ENCODE assay signal across 8 cellular contexts in the genomic region with DNA sequence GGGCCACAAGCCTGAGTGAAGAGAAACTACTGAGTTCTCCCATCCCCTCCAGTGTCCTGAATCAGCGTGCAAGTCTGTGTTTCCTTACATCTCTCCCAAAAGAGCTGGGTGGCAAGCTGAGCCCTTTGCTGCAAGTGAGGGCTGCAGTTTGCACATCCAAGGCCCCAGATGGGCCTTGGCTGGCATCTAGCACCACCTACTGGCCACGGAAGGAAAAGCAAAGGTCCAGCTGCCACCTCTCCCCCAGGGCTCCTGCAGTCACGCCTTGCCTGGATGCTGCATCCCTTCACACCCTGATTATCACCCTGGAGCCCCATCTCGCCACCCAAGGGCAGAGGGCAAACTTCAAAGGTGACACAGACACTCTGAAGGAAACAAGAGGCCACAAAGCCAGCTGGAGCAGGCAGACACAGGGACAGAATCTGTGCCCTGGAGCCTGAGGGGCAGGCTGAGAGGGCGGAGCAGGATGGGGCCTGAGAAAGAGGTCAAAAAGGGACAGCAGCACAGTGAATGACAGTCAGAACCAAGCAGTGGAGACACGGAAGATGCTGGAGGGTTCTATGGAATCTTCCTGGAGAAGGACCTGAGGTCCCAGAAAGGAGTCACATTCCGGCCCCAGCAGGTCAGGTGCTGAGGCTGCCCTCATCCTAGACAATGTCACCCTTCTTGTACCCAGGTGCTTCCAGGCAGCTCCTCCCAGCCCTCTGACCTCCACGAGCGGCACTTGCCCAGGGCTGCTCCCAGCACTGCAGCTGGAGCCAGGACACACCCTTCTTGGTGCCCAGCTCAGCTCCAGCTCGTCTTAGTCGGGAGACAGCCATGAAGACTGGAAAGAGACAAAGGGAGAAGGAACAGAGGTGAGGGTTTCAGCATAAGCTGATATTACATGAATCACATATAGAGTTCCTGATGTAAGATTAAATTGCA. TPM values are rescaled to one million over a fixed set of nuclear protein-coding genes. Genes with fewer than 3 reads are reported as not detected.
A peak's percentile ranks its signal among the peaks of the same experiment; 100 is the strongest.
DNase-seq lines count a peak whose midpoint lies in the region; ATAC-seq and TF ChIP-seq lines count a peak whose summit lies in the region.

No MANE protein-coding gene starts in this region.

- ATAC-seq in GM18505 (IDR thresholded peaks at IDR 0.05; ENCODE audit: unreplicated experiment) (peak; percentile 82), HG03135 (IDR thresholded peaks at IDR 0.05; ENCODE audit: unreplicated experiment) (peak; percentile 74), PC-3 (peak; percentile 61; the same call in 1 of the 2 replicates), GM21825 (IDR thresholded peaks at IDR 0.05; ENCODE audit: unreplicated experiment) (no peak)

- no peak overlapping the region for H3K4me3 ChIP-seq in PC-3 (ENCODE audit: low read length)

- no peak overlapping the region for H3K4me2 ChIP-seq in PC-3 (ENCODE audit: low read length)

- no peak overlapping the region for H3K9ac ChIP-seq in PC-3 (ENCODE audit: low read length)

- no TSS peak for BruUV-seq in PC-3 (replicated peaks; lab: Mats Ljungman, UMichigan)

- no peaks in the 10 kb centered on the region for H3K36me3 ChIP-seq in PC-3 (ENCODE audit: low read depth, low read length)

- DNase-seq in AG20443 (ENCODE audit: low spot score), result peak; percentile 94
- peak; percentile 71 for DNase-seq in PC-3
- DNase-seq in activated effector memory CD4-positive, alpha-beta T cell treated with anti-CD3 and anti-CD28 coated beads, Interleukin-2, amount 50 U/mL, for 16 hours, result peak; percentile 83
- DNase-seq in germinal center (ENCODE audit: low spot score), result peak; percentile 75
- peak; percentile 61 to 97 (median 78) for DNase-seq in posterior cingulate gyrus

- CTCF ChIA-PET in PC-3 (lab: Charles Lee), result interaction anchor here (0.6 kb wide), 1 partner anchor 1115 kb away, joined by 3 read pairs; no protein-coding TSS in a partner anchor

- peak; percentile 79 for TF ChIP-seq CTCF in PC-3 (conservative IDR thresholded peaks at IDR 0.05; ENCODE audit: low read depth, low read length)

- no peak for TF ChIP-seq POLR2A in GM18505 (IDR thresholded peaks at IDR 0.05; ENCODE audit: borderline replicate concordance, extremely low read depth, insufficient read depth, insufficient read length)

- POLR2A ChIA-PET in PC-3 (lab: Charles Lee; ENCODE audit: unreplicated experiment), result no interaction called here

- H3K4me1 ChIP-seq in PC-3 (ENCODE audit: insufficient read depth, low read length), result no peaks in the 10 kb centered on the region

- intact Hi-C loops in PC-3 (cut with micrococcal nuclease) (no loop called here), posterior cingulate gyrus (cut with DNase I) (loop anchor here (10.0 kb wide), 1 partner anchor 1650 kb away; no protein-coding TSS in a partner anchor)

- H3K27me3 ChIP-seq in PC-3 (ENCODE audit: low read length), result peaks cover 19% of the 10 kb centered on the region; the same call in 1 of the 2 replicates

- no peak overlapping the region for H3K27ac ChIP-seq in PC-3 (ENCODE audit: low read length)

- no peaks in the 10 kb centered on the region for H4K20me1 ChIP-seq in PC-3 (ENCODE audit: low read length)

- no peak overlapping the region for H2AFZ ChIP-seq in PC-3 (ENCODE audit: low read length)

- no peaks in the 10 kb centered on the region for H3K9me2 ChIP-seq in PC-3 (replicated peaks; ENCODE audit: low read length)

- no peaks in the 10 kb centered on the region for H3K79me2 ChIP-seq in PC-3 (ENCODE audit: low read length)

- no peaks in the 10 kb centered on the region for H3K9me3 ChIP-seq in PC-3 (ENCODE audit: low read length)

- H3F3A ChIP-seq in PC-3 (ENCODE audit: low read length, unreplicated experiment), result no peaks in the 10 kb centered on the region

RNA-seq across cellular contexts. Expression of a gene that starts 18.3 kb away (rescaled TPM):
- not detected in 2 replicates for total RNA-seq in PC-3 (2014; rRNA removed)
